In genomic region chr19:18832331-18833140, GRCh38 we compare ENCODE assay signal across 8 cellular contexts. TPM values are rescaled to one million over a fixed set of nuclear protein-coding genes. Genes with fewer than 3 reads are reported as not detected.
A peak's percentile ranks its signal among the peaks of the same experiment; 100 is the strongest.
DNase-seq lines count a peak whose midpoint lies in the region; ATAC-seq and TF ChIP-seq lines count a peak whose summit lies in the region.

No MANE protein-coding gene starts in this region.

- H3K27me3 ChIP-seq in OCI-LY1 (ENCODE audit: insufficient read depth, low read length) (peaks cover 3% of the 10 kb centered on the region; the same call in 1 of the 2 replicates), brain microvascular endothelial cell (replicated peaks) (no peaks in the 10 kb centered on the region)

- H3K36me3 Mint-ChIP-seq in activated CD4-positive, alpha-beta T cell treated with anti-CD3 and anti-CD28 coated beads for 36 hours (ENCODE audit: low read depth) = peaks cover 38% of the 10 kb centered on the region

- H3K4me3 ChIP-seq in OCI-LY1 (ENCODE audit: low read depth, low read length, poor library complexity, severe bottlenecking) (peak overlapping the region; percentile 88), brain microvascular endothelial cell (ENCODE audit: low read depth, low read length) (peak overlapping the region; percentile 77)

- H3K9me3 Mint-ChIP-seq in activated CD4-positive, alpha-beta T cell treated with anti-CD3 and anti-CD28 coated beads for 36 hours (ENCODE audit: low read depth) = no peaks in the 10 kb centered on the region

- ATAC-seq in activated CD4-positive, alpha-beta T cell treated with anti-CD3 and anti-CD28 coated beads for 36 hours = peak; percentile 57
- ATAC-seq in HG02759 (IDR thresholded peaks at IDR 0.05; ENCODE audit: unreplicated experiment) (peak; percentile 31), GM18519 (IDR thresholded peaks at IDR 0.05; ENCODE audit: low FRiP score, unreplicated experiment) (no peak)
- peak; percentile 41 for ATAC-seq in stimulated activated naive CD8-positive, alpha-beta T cell treated with anti-CD3 and anti-CD28 coated beads, Interleukin-15, Interleukin-2, amounts not matched to agents 100 U/mL and 50 U/mL, for 24 hours

- H3K4me1 ChIP-seq in OCI-LY1 (ENCODE audit: insufficient read depth, low read length, severe bottlenecking) = peaks cover 28% of the 10 kb centered on the region

- in situ Hi-C loops in brain microvascular endothelial cell (cut with HindIII; ENCODE audit: low pct_ligation_motif_present, low sequenced_read_pairs) = no loop called here

- intact Hi-C loops in activated CD4-positive, alpha-beta T cell treated with anti-CD3 and anti-CD28 coated beads for 36 hours (cut with DNase I, micrococcal nuclease) = loop anchor here in 1 of 2 experiments (1.0 to 5.0 kb wide), 3 partner anchors 11 to 490 kb away; partner anchors contain the start of genes PGPEP1 and TMEM161A

- CTCF ChIA-PET in activated CD4-positive, alpha-beta T cell treated with anti-CD3 and anti-CD28 coated beads for 36 hours (lab: Charles Lee) = interaction anchor here (1.2 to 5.8 kb wide), 4 partner anchors 12 to 245 kb away, joined by 3 to 47 read pairs (median 8); no protein-coding TSS in a partner anchor

- H3K4me2 ChIP-seq in OCI-LY1 (ENCODE audit: low read length) = peak overlapping the region; percentile 100

- no peaks in the 10 kb centered on the region for H3K9me3 ChIP-seq in OCI-LY1 (ENCODE audit: low read length)

- H4K20me1 ChIP-seq in OCI-LY1 (ENCODE audit: insufficient read depth, low read length) = peaks cover 4% of the 10 kb centered on the region; the same call in 1 of the 2 replicates

- H3K27me3 Mint-ChIP-seq in activated CD4-positive, alpha-beta T cell treated with anti-CD3 and anti-CD28 coated beads for 36 hours = peaks cover 3% of the 10 kb centered on the region

- H3K4me3 Mint-ChIP-seq in activated CD4-positive, alpha-beta T cell treated with anti-CD3 and anti-CD28 coated beads for 36 hours = peak overlapping the region; percentile 96

- DNase-seq in activated CD4-positive, alpha-beta T cell treated with anti-CD3 and anti-CD28 coated beads for 36 hours = peak; percentile 56
- no peak for DNase-seq in activated CD4-positive, alpha-beta T cell treated with anti-CD3 and anti-CD28 coated beads, Interleukin-2, amount 50 U/mL, for 1 hour
- DNase-seq in brain microvascular endothelial cell (peak; percentile 18), kidney tubule cell (ENCODE audit: low spot score) (peak; percentile 34)
- peak; percentile 52 for DNase-seq in stimulated activated naive CD8-positive, alpha-beta T cell treated with anti-CD3 and anti-CD28 coated beads, Interleukin-15, Interleukin-2, amounts not matched to agents 100 U/mL and 50 U/mL, for 24 hours

- peak overlapping the region; percentile 86 for H3K9ac ChIP-seq in OCI-LY1 (ENCODE audit: low read length)

- peak overlapping the region; percentile 49 for H3K27ac ChIP-seq in OCI-LY1 (ENCODE audit: low read depth, low read length, poor library complexity, severe bottlenecking)
- H3K27ac ChIP-seq in brain microvascular endothelial cell = peak overlapping the region; percentile 83

- H3K27ac Mint-ChIP-seq in activated CD4-positive, alpha-beta T cell treated with anti-CD3 and anti-CD28 coated beads for 36 hours = peak overlapping the region; percentile 90

- no peak for TF ChIP-seq CTCF in OCI-LY1 (IDR thresholded peaks at IDR 0.05; ENCODE audit: low read length)
- peak; percentile 52 for TF ChIP-seq CTCF in brain microvascular endothelial cell (IDR thresholded peaks at IDR 0.05; ENCODE audit: low read depth, low read length, missing control alignments)

- POLR2A ChIA-PET in activated CD4-positive, alpha-beta T cell treated with anti-CD3 and anti-CD28 coated beads for 36 hours (lab: Charles Lee) = interaction anchor here (0.6 to 1.9 kb wide), 6 partner anchors 9 to 551 kb away, joined by 3 to 12 read pairs (median 3); partner anchors contain the start of genes COPE, DDX49 and JUND

- no peak overlapping the region for H2AFZ ChIP-seq in OCI-LY1 (ENCODE audit: low read length)

- no peaks in the 10 kb centered on the region for H3F3A ChIP-seq in OCI-LY1 (ENCODE audit: insufficient read depth, low read length)

- peaks cover 53% of the 10 kb centered on the region for H3K79me2 ChIP-seq in OCI-LY1 (ENCODE audit: insufficient read depth, low read length)

- H3K4me1 Mint-ChIP-seq in activated CD4-positive, alpha-beta T cell treated with anti-CD3 and anti-CD28 coated beads for 36 hours = peaks cover 41% of the 10 kb centered on the region

- no peaks in the 10 kb centered on the region for H3K9me2 ChIP-seq in OCI-LY1 (ENCODE audit: low read depth, low read length)

- H3K36me3 ChIP-seq in OCI-LY1 (ENCODE audit: insufficient read depth, low read length) (peaks cover 51% of the 10 kb centered on the region), brain microvascular endothelial cell (replicated peaks) (peaks cover 5% of the 10 kb centered on the region)

RNA-seq across cellular contexts. Expression of gene UPF1, which starts 0.8 kb away (rescaled TPM):
- 10 to 100 TPM; 72.4 to 74.0 TPM for total RNA-seq in activated CD4-positive, alpha-beta T cell treated with anti-CD3 and anti-CD28 coated beads for 36 hours

RNA-seq across cellular contexts. Expression of gene COMP, which starts 41.4 kb away (rescaled TPM):
- total RNA-seq in activated CD4-positive, alpha-beta T cell treated with anti-CD3 and anti-CD28 coated beads for 36 hours = not detected
